Comparison of ENCODE assay signal across 21 cellular contexts in genomic region chr4:81982846-81983540, GRCh38.
"Had no signal": no experiment of that assay in that cellular context is flagged by ENCODE, and none has a peak within 500 bp of the region (broad histone marks: within the 10 kb centered on the region; RNA-seq: fewer than 3 reads in every experiment).

No MANE protein-coding gene starts in this region.

- H3K27ac ChIP-seq: coronary artery, epithelial cell of prostate, gastroesophageal sphincter, left ventricle myocardium inferior, thoracic aorta, vagina had no signal

- H3K4me3 ChIP-seq: coronary artery, gastroesophageal sphincter, left ventricle myocardium inferior, thoracic aorta, vagina had no signal

- H3K36me3 Mint-ChIP-seq: activated naive CD4-positive, alpha-beta T cell treated with anti-CD3 and anti-CD28 coated beads, Interleukin-2, amount 10 ng/mL, durations not matched to agents 7 days and 5 days; mesothelial cell of epicardium; stimulated activated naive B cell treated with anti-CD40 and anti-IgM and Interleukin-4, amounts not matched to agents 10 μg/mL and 1 μg/mL and 100 μg/mL, for 72 hours; type B pancreatic cell had no signal

- DNase-seq: activated CD4-positive, alpha-beta T cell treated with anti-CD3 and anti-CD28 coated beads for 36 hours; activated CD4-positive, alpha-beta T cell treated with anti-CD3 and anti-CD28 coated beads, Interleukin-2, amount 50 U/mL, for 48 hours; activated effector memory CD4-positive, alpha-beta T cell treated with Interleukin-2 at 50 U/mL for 16 hours; activated naive CD4-positive, alpha-beta T cell treated with anti-CD3 and anti-CD28 coated beads, Interleukin-2, amount 10 ng/mL, durations not matched to agents 7 days and 5 days; activated naive CD8-positive, alpha-beta T cell treated with anti-CD3 and anti-CD28 coated beads, Interleukin-2, amount 50 U/mL, for 24 hours; activated T-cell treated with anti-CD3 and anti-CD28 coated beads, Interleukin-2, amount 50 U/mL, for 48 hours; cerebellar nuclear complex; head of caudate nucleus; hypothalamus; left ventricle myocardium inferior; naive thymus-derived CD8-positive, alpha-beta T cell; stimulated activated CD4-positive, alpha-beta T cell treated with anti-CD3 and anti-CD28 coated beads, Interleukin-2, amount 100 ng/mL, for 48 hours; stimulated activated CD8-positive, alpha-beta memory T cell treated with anti-CD3 and anti-CD28 coated beads, Interleukin-4, amount 100 ng/mL, for 48 hours; stimulated activated naive B cell treated with anti-CD40 and anti-IgM and Interleukin-4, amounts not matched to agents 10 μg/mL and 1 μg/mL and 100 μg/mL, for 72 hours had no signal

- ATAC-seq: activated CD4-positive, alpha-beta T cell treated with anti-CD3 and anti-CD28 coated beads for 36 hours; activated naive CD8-positive, alpha-beta T cell treated with anti-CD3 and anti-CD28 coated beads, Interleukin-2, amount 50 U/mL, for 24 hours; gastroesophageal sphincter; naive thymus-derived CD8-positive, alpha-beta T cell had no signal

- H3K4me1 Mint-ChIP-seq: activated CD4-positive, alpha-beta T cell treated with anti-CD3 and anti-CD28 coated beads for 36 hours; activated naive CD4-positive, alpha-beta T cell treated with anti-CD3 and anti-CD28 coated beads, Interleukin-2, amount 10 ng/mL, durations not matched to agents 7 days and 5 days; activated naive CD8-positive, alpha-beta T cell treated with anti-CD3 and anti-CD28 coated beads, Interleukin-2, amount 50 U/mL, for 24 hours; mesothelial cell of epicardium; naive thymus-derived CD8-positive, alpha-beta T cell had no signal

- H3K4me1 ChIP-seq: gastroesophageal sphincter, left ventricle myocardium inferior, vagina had no signal

- H3K36me3 ChIP-seq: gastroesophageal sphincter, left ventricle myocardium inferior, thoracic aorta, vagina had no signal

- H3K27ac Mint-ChIP-seq: activated CD4-positive, alpha-beta T cell treated with anti-CD3 and anti-CD28 coated beads for 36 hours; activated naive CD4-positive, alpha-beta T cell treated with anti-CD3 and anti-CD28 coated beads, Interleukin-2, amount 10 ng/mL, durations not matched to agents 7 days and 5 days; activated naive CD8-positive, alpha-beta T cell treated with anti-CD3 and anti-CD28 coated beads, Interleukin-2, amount 50 U/mL, for 24 hours; mesothelial cell of epicardium; naive thymus-derived CD8-positive, alpha-beta T cell; stimulated activated naive B cell treated with anti-CD40 and anti-IgM and Interleukin-4, amounts not matched to agents 10 μg/mL and 1 μg/mL and 100 μg/mL, for 72 hours; type B pancreatic cell had no signal

- H3K4me3 Mint-ChIP-seq: activated CD4-positive, alpha-beta T cell treated with anti-CD3 and anti-CD28 coated beads for 36 hours; activated naive CD4-positive, alpha-beta T cell treated with anti-CD3 and anti-CD28 coated beads, Interleukin-2, amount 10 ng/mL, durations not matched to agents 7 days and 5 days; activated naive CD8-positive, alpha-beta T cell treated with anti-CD3 and anti-CD28 coated beads, Interleukin-2, amount 50 U/mL, for 24 hours; mesothelial cell of epicardium; naive thymus-derived CD8-positive, alpha-beta T cell; stimulated activated naive B cell treated with anti-CD40 and anti-IgM and Interleukin-4, amounts not matched to agents 10 μg/mL and 1 μg/mL and 100 μg/mL, for 72 hours; type B pancreatic cell had no signal

- H3K9me3 Mint-ChIP-seq: activated naive CD4-positive, alpha-beta T cell treated with anti-CD3 and anti-CD28 coated beads, Interleukin-2, amount 10 ng/mL, durations not matched to agents 7 days and 5 days; activated naive CD8-positive, alpha-beta T cell treated with anti-CD3 and anti-CD28 coated beads, Interleukin-2, amount 50 U/mL, for 24 hours; mesothelial cell of epicardium; naive thymus-derived CD8-positive, alpha-beta T cell; stimulated activated naive B cell treated with anti-CD40 and anti-IgM and Interleukin-4, amounts not matched to agents 10 μg/mL and 1 μg/mL and 100 μg/mL, for 72 hours; type B pancreatic cell had no signal

- H3K27me3 Mint-ChIP-seq: activated naive CD4-positive, alpha-beta T cell treated with anti-CD3 and anti-CD28 coated beads, Interleukin-2, amount 10 ng/mL, durations not matched to agents 7 days and 5 days; type B pancreatic cell had no signal

- H3K27me3 ChIP-seq: gastroesophageal sphincter, vagina had no signal

- H3K9me3 ChIP-seq: gastroesophageal sphincter, left ventricle myocardium inferior, thoracic aorta, vagina had no signal
